ENCODE assay signal across 14 cellular contexts in the genomic region with DNA sequence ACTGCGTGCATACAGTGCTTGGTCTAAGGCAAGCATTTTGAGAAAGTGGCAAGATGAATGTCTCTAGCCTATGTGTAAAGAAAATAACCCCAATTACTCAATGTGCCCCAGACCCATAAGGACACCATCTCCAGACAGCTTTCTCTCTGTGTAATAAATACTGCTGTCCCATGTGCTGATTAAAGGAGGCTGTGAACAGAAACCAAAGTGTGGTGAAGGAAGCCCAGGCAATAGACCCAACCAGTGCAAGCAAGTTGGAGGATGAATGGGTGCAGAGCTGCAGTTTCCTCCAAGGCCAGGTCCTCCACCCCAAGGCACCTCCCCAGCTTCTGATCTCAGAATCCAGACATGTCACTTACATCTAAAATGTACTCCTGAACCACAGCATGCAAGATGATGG.
A peak's percentile ranks its signal among the peaks of the same experiment; 100 is the strongest.
DNase-seq lines count a peak whose midpoint lies in the region; ATAC-seq and TF ChIP-seq lines count a peak whose summit lies in the region.
"Had no signal": no experiment of that assay in that cellular context is flagged by ENCODE, and none has a peak within 500 bp of the region (broad histone marks: within the 10 kb centered on the region; RNA-seq: fewer than 3 reads in every experiment).

No MANE protein-coding gene starts in this region.

- H3K4me1 Mint-ChIP-seq in chondrocyte (ENCODE audit: low read depth): peaks cover 100% of the 10 kb centered on the region

- TF ChIP-seq EP300 in suprapubic skin (IDR thresholded peaks at IDR 0.05): no peak

- H3K4me1 ChIP-seq in HEK293 (ENCODE audit: control insufficient read depth, insufficient read depth, low read length) (peaks cover 6% of the 10 kb centered on the region; the same call in 1 of the 2 replicates), MM.1S (ENCODE audit: low read length) (peaks cover 26% of the 10 kb centered on the region), thymus (ENCODE audit: control insufficient read depth, insufficient read depth, low read length) (no peaks in the 10 kb centered on the region), suprapubic skin (peaks cover 67% of the 10 kb centered on the region)

- no peak overlapping the region for H3K4me3 ChIP-seq in HEK293 (ENCODE audit: low read depth, low read length)
- H3K4me3 ChIP-seq in MM.1S (ENCODE audit: low read length): no peak overlapping the region
- H3K4me3 ChIP-seq in thymus (ENCODE audit: low read length): no peak overlapping the region
- H3K4me3 ChIP-seq in suprapubic skin: no peak overlapping the region
- H3K4me3 ChIP-seq: SJSA1 had no signal

- no peak overlapping the region for H3K9ac ChIP-seq in MM.1S (ENCODE audit: low read length)

- peak overlapping the region; percentile 53 for H3K27ac Mint-ChIP-seq in chondrocyte (ENCODE audit: unreplicated experiment)

- peaks cover 100% of the 10 kb centered on the region for H3K79me2 ChIP-seq in MM.1S (ENCODE audit: low read length)

- no peaks in the 10 kb centered on the region for H3K9me3 Mint-ChIP-seq in chondrocyte (ENCODE audit: low read depth)

- H3K9me2 ChIP-seq in MM.1S (replicated peaks; ENCODE audit: insufficient read depth, low read length): no peaks in the 10 kb centered on the region

- H2AFZ ChIP-seq in MM.1S (ENCODE audit: low read length): no peak overlapping the region

- H3K27me3 Mint-ChIP-seq in chondrocyte (ENCODE audit: low read depth): no peaks in the 10 kb centered on the region

- peaks cover 55% of the 10 kb centered on the region for H3K36me3 Mint-ChIP-seq in chondrocyte (ENCODE audit: low read depth)

- peaks cover 11% of the 10 kb centered on the region; the same call in 1 of the 2 replicates for H3F3A ChIP-seq in MM.1S (ENCODE audit: insufficient read depth, low read length)

- WGBS in thymus: 98% methylated on average over 1 of the region's 1 CpG
- WGBS in suprapubic skin: 86% methylated on average over 1 of the region's 1 CpG

- POLR2A ChIA-PET in HEK293 (lab: Yijun Ruan, JAX): interaction anchor here (2.3 kb wide), 1 partner anchor 12 kb away, joined by 17 read pairs; no protein-coding TSS in a partner anchor

- no peaks in the 10 kb centered on the region for H3K27me3 ChIP-seq in MM.1S (replicated peaks; ENCODE audit: insufficient read depth, low read length)
- no peaks in the 10 kb centered on the region for H3K27me3 ChIP-seq in thymus (ENCODE audit: control insufficient read depth, insufficient read depth)
- no peaks in the 10 kb centered on the region for H3K27me3 ChIP-seq in suprapubic skin
- H3K27me3 ChIP-seq: SJSA1 had no signal

- no peak for DNase-seq in MM.1S
- no peak for DNase-seq in chondrocyte (ENCODE audit: low spot score)
- no peak for DNase-seq in suprapubic skin (ENCODE audit: low spot score in 2 of 2)
- no peak for DNase-seq in occipital lobe (lab: John Stamatoyannopoulos, UW)
- DNase-seq: C1 segment of cervical spinal cord, EL, NCI-H1417 treated with DMSO at 0.1 percent for 48 hours, NCI-H2029 treated with DMSO at 0.1 percent for 48 hours, NCI-H510A, NCI-H82 had no signal

- peaks cover 0 to 5% of the 10 kb centered on the region in 2 experiments; a peak in 1 of 3 replicates for H3K36me3 ChIP-seq in HEK293 (ENCODE audit: control insufficient read depth in 2 of 2, insufficient read depth in 1 of 2, low read length in 2 of 2)
- peaks cover 45% of the 10 kb centered on the region for H3K36me3 ChIP-seq in MM.1S (replicated peaks; ENCODE audit: insufficient read depth, low read length)
- H3K36me3 ChIP-seq in thymus (ENCODE audit: control insufficient read depth, insufficient read depth): peaks cover 7% of the 10 kb centered on the region
- no peaks in the 10 kb centered on the region for H3K36me3 ChIP-seq in suprapubic skin

- no peaks in the 10 kb centered on the region for H4K20me1 ChIP-seq in MM.1S (ENCODE audit: insufficient read depth, low read length)

- no peak for TF ChIP-seq POLR2A in suprapubic skin (IDR thresholded peaks at IDR 0.05)

- ATAC-seq in HG03175 (IDR thresholded peaks at IDR 0.05; ENCODE audit: unreplicated experiment): no peak

- no peak overlapping the region for H3K4me2 ChIP-seq in MM.1S (ENCODE audit: low read depth, low read length)

- CTCF ChIA-PET in HEK293 (lab: Yijun Ruan, JAX): interaction anchor here (0.5 to 2.3 kb wide), 8 partner anchors 23 to 147 kb away, joined by 3 to 10 read pairs (median 4); a partner anchor contains a TSS

- H3K4me3 Mint-ChIP-seq in chondrocyte (ENCODE audit: unreplicated experiment): no peak overlapping the region

- no peak overlapping the region for H3K27ac ChIP-seq in HEK293 (ENCODE audit: extremely low read depth, low read depth, low read length)
- peak overlapping the region; percentile 12; the same call in 1 of the 2 replicates for H3K27ac ChIP-seq in MM.1S (ENCODE audit: low read length)
- H3K27ac ChIP-seq in thymus (ENCODE audit: low read depth): peak overlapping the region; percentile 31
- no peak overlapping the region for H3K27ac ChIP-seq in suprapubic skin

- no peaks in the 10 kb centered on the region for H3K9me3 ChIP-seq in HEK293 (ENCODE audit: control insufficient read depth, insufficient read depth, low read depth, low read length)
- no peaks in the 10 kb centered on the region for H3K9me3 ChIP-seq in MM.1S (replicated peaks; ENCODE audit: insufficient read depth, low read length)
- H3K9me3 ChIP-seq in thymus (ENCODE audit: control insufficient read depth): no peaks in the 10 kb centered on the region
- no peaks in the 10 kb centered on the region for H3K9me3 ChIP-seq in suprapubic skin
- H3K9me3 ChIP-seq: SJSA1 had no signal

- TF ChIP-seq CTCF in HEK293 (tag by site-specific recombination; IDR thresholded peaks at IDR 0.05) (no peak), MM.1S (IDR thresholded peaks at IDR 0.05; ENCODE audit: low read length) (no peak), chondrocyte (IDR thresholded peaks at IDR 0.05) (no peak), suprapubic skin (IDR thresholded peaks at IDR 0.05) (no peak)

TF ChIP-seq in HEK293, 187 proteins besides CTCF, POLR2A, EP300 and RAD21:
- TF ChIP-seq, protein P1, sequence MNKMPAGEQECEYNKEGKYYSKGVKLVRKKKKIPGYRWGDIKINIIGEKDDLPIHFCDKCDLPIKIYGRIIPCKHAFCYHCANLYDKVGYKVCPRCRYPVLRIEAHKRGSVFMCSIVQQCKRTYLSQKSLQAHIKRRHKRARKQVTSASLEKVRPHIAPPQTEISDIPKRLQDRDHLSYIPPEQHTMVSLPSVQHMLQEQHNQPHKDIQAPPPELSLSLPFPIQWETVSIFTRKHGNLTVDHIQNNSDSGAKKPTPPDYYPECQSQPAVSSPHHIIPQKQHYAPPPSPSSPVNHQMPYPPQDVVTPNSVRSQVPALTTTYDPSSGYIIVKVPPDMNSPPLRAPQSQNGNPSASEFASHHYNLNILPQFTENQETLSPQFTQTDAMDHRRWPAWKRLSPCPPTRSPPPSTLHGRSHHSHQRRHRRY (tag by site-specific recombination; IDR thresholded peaks at IDR 0.05): no peak
- TF ChIP-seq, protein P2, sequence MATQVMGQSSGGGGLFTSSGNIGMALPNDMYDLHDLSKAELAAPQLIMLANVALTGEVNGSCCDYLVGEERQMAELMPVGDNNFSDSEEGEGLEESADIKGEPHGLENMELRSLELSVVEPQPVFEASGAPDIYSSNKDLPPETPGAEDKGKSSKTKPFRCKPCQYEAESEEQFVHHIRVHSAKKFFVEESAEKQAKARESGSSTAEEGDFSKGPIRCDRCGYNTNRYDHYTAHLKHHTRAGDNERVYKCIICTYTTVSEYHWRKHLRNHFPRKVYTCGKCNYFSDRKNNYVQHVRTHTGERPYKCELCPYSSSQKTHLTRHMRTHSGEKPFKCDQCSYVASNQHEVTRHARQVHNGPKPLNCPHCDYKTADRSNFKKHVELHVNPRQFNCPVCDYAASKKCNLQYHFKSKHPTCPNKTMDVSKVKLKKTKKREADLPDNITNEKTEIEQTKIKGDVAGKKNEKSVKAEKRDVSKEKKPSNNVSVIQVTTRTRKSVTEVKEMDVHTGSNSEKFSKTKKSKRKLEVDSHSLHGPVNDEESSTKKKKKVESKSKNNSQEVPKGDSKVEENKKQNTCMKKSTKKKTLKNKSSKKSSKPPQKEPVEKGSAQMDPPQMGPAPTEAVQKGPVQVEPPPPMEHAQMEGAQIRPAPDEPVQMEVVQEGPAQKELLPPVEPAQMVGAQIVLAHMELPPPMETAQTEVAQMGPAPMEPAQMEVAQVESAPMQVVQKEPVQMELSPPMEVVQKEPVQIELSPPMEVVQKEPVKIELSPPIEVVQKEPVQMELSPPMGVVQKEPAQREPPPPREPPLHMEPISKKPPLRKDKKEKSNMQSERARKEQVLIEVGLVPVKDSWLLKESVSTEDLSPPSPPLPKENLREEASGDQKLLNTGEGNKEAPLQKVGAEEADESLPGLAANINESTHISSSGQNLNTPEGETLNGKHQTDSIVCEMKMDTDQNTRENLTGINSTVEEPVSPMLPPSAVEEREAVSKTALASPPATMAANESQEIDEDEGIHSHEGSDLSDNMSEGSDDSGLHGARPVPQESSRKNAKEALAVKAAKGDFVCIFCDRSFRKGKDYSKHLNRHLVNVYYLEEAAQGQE (tag by site-specific recombination; IDR thresholded peaks at IDR 0.05): peak; percentile 79

Comparison
In these comparisons a context has a peak if more than half of its experiments do, and no peak if none do; other contexts are left out.
1. H3K27ac ChIP-seq: peak in MM.1S (single experiment) and thymus (single experiment); none in HEK293 (single experiment) and suprapubic skin (single experiment).